20 cellular contexts compared by ENCODE assay signal in genomic region chr4:29540439-29541102, GRCh38.
DNase-seq lines count a peak whose midpoint lies in the region; ATAC-seq, FAIRE-seq and TF ChIP-seq lines count a peak whose summit lies in the region.
"Had no signal": no experiment of that assay in that cellular context is flagged by ENCODE, and none has a peak within 500 bp of the region (broad histone marks: within the 10 kb centered on the region; RNA-seq: fewer than 3 reads in every experiment).

No MANE protein-coding gene starts in this region.

- no peak overlapping the region for H4K5ac ChIP-seq in IMR-90 (ENCODE audit: low read depth, low read length)

- H3K9me3 Mint-ChIP-seq in WTC11 = peaks cover 3% of the 10 kb centered on the region; the same call in 1 of the 2 replicates

- H3K4me2 ChIP-seq in IMR-90 (ENCODE audit: low read depth, low read length) (peak overlapping the region; percentile 62; the same call in 1 of the 2 replicates), hepatocyte (no peak overlapping the region)

- in situ Hi-C loops in IMR-90 (cut with MboI; ENCODE audit: low sequenced_read_pairs) = no loop called here

- dilution Hi-C loops in IMR-90 (cut with HindIII; ENCODE audit: low sequenced_read_pairs, unreplicated experiment) = no loop called here

- H4K8ac ChIP-seq in IMR-90 (ENCODE audit: low read depth in 2 of 2, low read length in 2 of 2) = no peak overlapping the region

- H4K91ac ChIP-seq in IMR-90 (ENCODE audit: insufficient read depth, low read depth, low read length) = no peak overlapping the region

- TF ChIP-seq POLR2A in IMR-90 (IDR thresholded peaks at IDR 0.05; ENCODE audit: low read depth, low read length) = no peak

- no peaks in the 10 kb centered on the region for H3K27me3 ChIP-seq in IMR-90 (ENCODE audit: control insufficient read depth, insufficient read depth, low read length)
- H3K27me3 ChIP-seq in hepatocyte = no peaks in the 10 kb centered on the region
- H3K27me3 ChIP-seq: ascending aorta had no signal

- no peak overlapping the region for H3K9ac ChIP-seq in IMR-90 (ENCODE audit: low read depth, low read length)

- H4K20me1 ChIP-seq in IMR-90 (ENCODE audit: insufficient read depth, low read length) = no peaks in the 10 kb centered on the region
- H4K20me1 ChIP-seq in hepatocyte (ENCODE audit: insufficient read depth, poor library complexity, severe bottlenecking) = no peaks in the 10 kb centered on the region

- H3K4me1 ChIP-seq in IMR-90 (ENCODE audit: control insufficient read depth, insufficient read depth, low read length) = no peaks in the 10 kb centered on the region
- H3K4me1 ChIP-seq in hepatocyte (ENCODE audit: insufficient read depth) = no peaks in the 10 kb centered on the region
- H3K4me1 ChIP-seq: ascending aorta, Caco-2 had no signal

- H3K9me2 ChIP-seq in hepatocyte (replicated peaks; ENCODE audit: insufficient read depth) = no peaks in the 10 kb centered on the region

- BruUV-seq in IMR-90 (replicated peaks; lab: Mats Ljungman, UMichigan) = no TSS peak

- no peak overlapping the region for H2AK5ac ChIP-seq in IMR-90 (ENCODE audit: low read depth, low read length)

- H3K9me1 ChIP-seq in IMR-90 (ENCODE audit: insufficient read depth, low read length) = no peaks in the 10 kb centered on the region; the same call in 1 of the 2 replicates

- WGBS in IMR-90 (ENCODE audit: extremely low coverage in 2 of 2, insufficient read length in 1 of 2), 2 experiments = no CpG with 5 or more reads among the region's 2 CpGs
- 82% methylated on average over 2 of the region's 2 CpGs for WGBS in hepatocyte (ENCODE audit: low lambda C conversion rate, missing lambda C conversion rate)

- TF ChIP-seq CTCF in IMR-90 (conservative IDR thresholded peaks at IDR 0.05; ENCODE audit: low read depth, low read length) (no peak), hepatocyte (IDR thresholded peaks at IDR 0.05; ENCODE audit: poor library complexity) (no peak), WTC11 (IDR thresholded peaks at IDR 0.05) (no peak)

- peaks cover 3% of the 10 kb centered on the region for H3K36me3 Mint-ChIP-seq in WTC11

- no peak overlapping the region for H3K18ac ChIP-seq in IMR-90 (ENCODE audit: low read depth, low read length)

- H2BK15ac ChIP-seq in IMR-90 (ENCODE audit: low read depth, low read length) = no peak overlapping the region

- H3K27ac ChIP-seq in IMR-90 (ENCODE audit: insufficient read depth, low read length) (no peak overlapping the region), hepatocyte (no peak overlapping the region)
- H3K27ac ChIP-seq: ascending aorta had no signal

- no peak overlapping the region for H2BK20ac ChIP-seq in IMR-90 (ENCODE audit: low read depth, low read length)

- no peak overlapping the region for H2AK9ac ChIP-seq in IMR-90 (replicated peaks; ENCODE audit: low read depth, low read length, poor library complexity)

- H3K4ac ChIP-seq in IMR-90 (ENCODE audit: low read depth, low read length) = no peak overlapping the region

- H3K36me3 ChIP-seq in IMR-90 (ENCODE audit: control insufficient read depth, insufficient read depth, low read length) = no peaks in the 10 kb centered on the region
- no peaks in the 10 kb centered on the region for H3K36me3 ChIP-seq in hepatocyte (replicated peaks; ENCODE audit: insufficient read depth, low read depth)
- H3K36me3 ChIP-seq: ascending aorta had no signal

- H2BK5ac ChIP-seq in IMR-90 (ENCODE audit: low read depth, low read length, poor library complexity, severe bottlenecking) = no peak overlapping the region

- H2AFZ ChIP-seq in IMR-90 (replicated peaks; ENCODE audit: low read length, poor library complexity) (no peak overlapping the region), hepatocyte (no peak overlapping the region)

- intact Hi-C loops in IMR-90 (cut with micrococcal nuclease) = no loop called here

- no peaks in the 10 kb centered on the region for H3K79me2 ChIP-seq in hepatocyte

- ATAC-seq in GM18519 (IDR thresholded peaks at IDR 0.05; ENCODE audit: low FRiP score, unreplicated experiment) = peak; percentile 75
- ATAC-seq in HG02678 (IDR thresholded peaks at IDR 0.05; ENCODE audit: unreplicated experiment) = peak; percentile 60
- ATAC-seq in IMR-90 (ENCODE audit: low read depth) = no peak
- no peak for ATAC-seq in WTC11
- ATAC-seq: HCT116, left lobe of liver, sciatic nerve had no signal

- no peaks in the 10 kb centered on the region for H3K79me1 ChIP-seq in IMR-90 (ENCODE audit: low read depth in 1 of 2, low read length in 2 of 2)

- FAIRE-seq in frontal cortex (lab: Jason Lieb, UNC) = peak; percentile 28

- no peak overlapping the region for H3K4me3 Mint-ChIP-seq in WTC11

- H3K4me1 Mint-ChIP-seq in WTC11 = no peaks in the 10 kb centered on the region

- H3K56ac ChIP-seq in IMR-90 (ENCODE audit: extremely low read depth, insufficient read depth, low read length) = no peak overlapping the region

- H3K27me3 Mint-ChIP-seq in WTC11 (ENCODE audit: low read depth) = no peaks in the 10 kb centered on the region

- H3K4me3 ChIP-seq in IMR-90 (ENCODE audit: insufficient read depth, low read depth, low read length) (no peak overlapping the region), hepatocyte (no peak overlapping the region)
- H3K4me3 ChIP-seq: ascending aorta had no signal

- H2BK120ac ChIP-seq in IMR-90 (ENCODE audit: low read depth, low read length) = no peak overlapping the region

- no peak overlapping the region for H3K23ac ChIP-seq in IMR-90 (ENCODE audit: low read depth, low read length)

- POLR2A ChIA-PET in IMR-90 (lab: Charles Lee; ENCODE audit: unreplicated experiment) (no interaction called here), WTC11 (lab: Charles Lee) (no interaction called here)

- H3K9me3 ChIP-seq in IMR-90 (ENCODE audit: control insufficient read depth, insufficient read depth, low read length) = no peaks in the 10 kb centered on the region; the same call in 1 of the 2 replicates
- H3K9me3 ChIP-seq in hepatocyte (ENCODE audit: low read depth) = no peaks in the 10 kb centered on the region
- H3K9me3 ChIP-seq: ascending aorta, Caco-2 had no signal

- H3K14ac ChIP-seq in IMR-90 (replicated peaks; ENCODE audit: low read depth, low read length) = no peak overlapping the region

- CTCF ChIA-PET in IMR-90 (lab: Yijun Ruan, JAX) (no interaction called here), WTC11 (lab: Charles Lee) (no interaction called here)

- no peak overlapping the region for H3K27ac Mint-ChIP-seq in WTC11

- DNase-seq in IMR-90 = peak; percentile 36
- DNase-seq in frontal cortex (ENCODE audit: low spot score in 2 of 2) = no peak
- no peak for DNase-seq in hepatocyte (ENCODE audit: low spot score)
- DNase-seq in mesenteric fat pad (ENCODE audit: low spot score) = no peak
- DNase-seq in WTC11 (ENCODE audit: low spot score) = no peak
- DNase-seq: activated CD4-positive, CD25-positive, alpha-beta regulatory T cell; activated gamma-delta T cell; Caco-2; foreskin fibroblast; NCI-H1694; NCI-H226; SIG-M5; stimulated activated CD4-positive, alpha-beta T cell treated with anti-CD3 and anti-CD28 coated beads, Interleukin-1b, Interleukin-23, amount 100 ng/mL, for 48 hours; T-helper 2 cell had no signal

- no peak for TF ChIP-seq RAD21 in IMR-90 (IDR thresholded peaks at IDR 0.05; ENCODE audit: low read length)

TF ChIP-seq in IMR-90, 13 proteins besides CTCF, POLR2A, EP300 and RAD21:
- TF ChIP-seq ELK1 (IDR thresholded peaks at IDR 0.05; ENCODE audit: borderline replicate concordance, low read depth, low read length) = no peak
- TF ChIP-seq USF2 (IDR thresholded peaks at IDR 0.05; ENCODE audit: low read depth, low read length) = no peak

TF ChIP-seq in WTC11, 78 proteins besides CTCF, POLR2A, EP300 and RAD21:
- TF ChIP-seq SMAD4 (CRISPR knock-in tag; IDR thresholded peaks at IDR 0.05) (no peak), MXD4 (CRISPR knock-in tag; IDR thresholded peaks at IDR 0.05; ENCODE audit: borderline replicate concordance) (no peak), PRDM15 (CRISPR knock-in tag; IDR thresholded peaks at IDR 0.05) (no peak), ATF3 (CRISPR knock-in tag; conservative IDR thresholded peaks at IDR 0.05) (no peak), NR1H2 (CRISPR knock-in tag; IDR thresholded peaks at IDR 0.05) (no peak), TP53 (CRISPR knock-in tag; IDR thresholded peaks at IDR 0.05) (no peak)

Comparison
In these comparisons a context has a peak if more than half of its experiments do, and no peak if none do; other contexts are left out.
1. ATAC-seq: peak in GM18519 (single experiment) and HG02678 (single experiment); none in IMR-90 (single experiment) and WTC11 (single experiment).